In the genomic region with DNA sequence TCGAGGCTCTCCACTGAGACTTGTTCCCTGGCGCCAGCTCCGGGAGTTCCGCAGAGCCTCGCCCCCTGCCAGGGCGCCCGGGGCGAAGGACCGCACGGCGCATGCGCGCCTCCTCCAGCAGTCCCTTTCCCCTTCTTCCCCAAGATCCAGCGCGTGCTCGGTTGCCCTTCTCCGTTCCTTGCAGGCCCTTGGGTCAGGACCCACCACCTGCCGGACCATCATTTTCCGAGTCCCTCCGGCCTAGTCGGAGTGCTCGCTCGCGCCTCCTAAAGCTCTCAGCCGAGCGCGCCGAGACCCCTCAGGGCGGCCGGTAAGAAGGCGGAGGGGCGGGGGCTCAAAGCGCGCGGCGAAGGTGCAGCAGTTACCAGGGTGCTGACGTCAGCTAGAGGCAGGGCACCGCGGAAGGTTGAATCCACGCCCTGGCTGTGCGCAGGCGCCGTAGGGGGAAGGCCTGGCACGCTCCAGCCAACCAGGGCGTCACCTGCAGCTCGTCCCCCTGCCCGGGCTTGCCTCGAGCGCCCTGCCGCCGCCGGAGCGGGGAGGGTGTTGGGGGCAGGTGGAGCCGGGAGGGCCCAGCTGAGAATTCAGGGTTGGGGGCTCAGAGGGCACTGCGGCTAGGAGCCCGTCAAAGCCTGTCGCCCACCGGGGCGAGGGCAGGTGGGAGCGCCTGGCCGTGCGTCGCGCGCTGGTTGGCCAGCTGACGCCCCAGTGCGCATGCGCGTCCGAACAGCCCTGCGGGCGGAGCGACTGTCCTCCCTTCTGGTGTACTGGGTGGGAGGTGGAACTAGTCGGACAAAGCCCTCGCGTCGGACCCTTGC, we compare ENCODE assay signal across 8 cellular contexts. TPM values are rescaled to one million over a fixed set of nuclear protein-coding genes. Genes with fewer than 3 reads are reported as not detected.
DNase-seq lines count a peak whose midpoint lies in the region; ATAC-seq, FAIRE-seq and TF ChIP-seq lines count a peak whose summit lies in the region.

A gene with protein sequence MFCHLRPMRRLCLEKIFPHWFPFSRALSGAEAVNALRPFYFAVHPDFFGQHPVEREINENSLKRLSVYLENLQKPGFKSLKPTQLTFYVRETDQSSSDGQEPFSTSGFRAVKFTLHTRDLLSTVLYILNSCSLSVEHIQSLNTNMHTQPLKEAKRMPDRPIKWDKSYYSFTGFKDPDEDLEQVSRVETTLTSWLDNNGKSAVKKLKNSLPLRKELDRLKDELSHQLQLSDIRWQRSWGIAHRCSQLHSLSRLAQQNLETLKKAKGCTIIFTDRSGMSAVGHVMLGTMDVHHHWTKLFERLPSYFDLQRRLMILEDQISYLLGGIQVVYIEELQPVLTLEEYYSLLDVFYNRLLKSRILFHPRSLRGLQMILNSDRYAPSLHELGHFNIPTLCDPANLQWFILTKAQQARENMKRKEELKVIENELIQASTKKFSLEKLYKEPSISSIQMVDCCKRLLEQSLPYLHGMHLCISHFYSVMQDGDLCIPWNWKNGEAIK (plus strand): TSS at position 757 of the 818 bp plus-strand sequence. CDS start 16,017 bp downstream, outside the sequence.

- H3F3A ChIP-seq in Loucy (ENCODE audit: low read depth): no peaks in the 10 kb centered on the region

- peak within 1 kb of the TSS; percentile 94 for H3K4me3 Mint-ChIP-seq in nephron progenitor cell
- peak within 1 kb of the TSS; percentile 99 to 100 for H3K4me3 Mint-ChIP-seq in stimulated activated naive CD8-positive, alpha-beta T cell treated with anti-CD3 and anti-CD28 coated beads, Interleukin-15, amount 100 ng/mL, for 72 hours

- peak within 1 kb of the TSS; percentile 96 for H3K4me2 ChIP-seq in Loucy (ENCODE audit: low read depth, low read length, poor library complexity, severe bottlenecking)

- peak within 1 kb of the TSS; percentile 99 for H3K27ac Mint-ChIP-seq in nephron progenitor cell
- H3K27ac Mint-ChIP-seq in stimulated activated naive CD8-positive, alpha-beta T cell treated with anti-CD3 and anti-CD28 coated beads, Interleukin-15, amount 100 ng/mL, for 72 hours: peak within 1 kb of the TSS; percentile 97 to 98

- H3K79me2 ChIP-seq in Loucy (ENCODE audit: insufficient read depth, low read length): peaks cover 31% of the 10 kb centered on the region

- DNase-seq in ELF-1 (ENCODE audit: low read depth, low spot score) (peak; percentile 99), H54 (ENCODE audit: insufficient read length, low spot score) (peak; percentile 95), fibroblast of the aortic adventitia (ENCODE audit: low read depth) (peak; percentile 97), nephron progenitor cell (peak; percentile 99)
- DNase-seq in activated effector memory CD4-positive, alpha-beta T cell treated with Interleukin-2 at 50 U/mL for 16 hours: peak; percentile 98
- DNase-seq in stimulated activated naive CD8-positive, alpha-beta T cell treated with anti-CD3 and anti-CD28 coated beads, Interleukin-15, amount 100 ng/mL, for 72 hours: peak; percentile 99

- peak within 1 kb of the TSS; percentile 92 for H2AFZ ChIP-seq in Loucy (ENCODE audit: low read length)

- no peaks in the 10 kb centered on the region for H3K9me3 ChIP-seq in Loucy (ENCODE audit: insufficient read depth, low read depth, low read length)

- TF ChIP-seq POLR2A in H54 (IDR thresholded peaks at IDR 0.05; ENCODE audit: low read depth, low read length) (peak; percentile 71), Raji (IDR thresholded peaks at IDR 0.05; ENCODE audit: insufficient read depth, low read depth, low read length) (peak; percentile 83)

- H3K27me3 Mint-ChIP-seq in nephron progenitor cell (ENCODE audit: low read depth, poor library complexity): peaks cover 17% of the 10 kb centered on the region
- H3K27me3 Mint-ChIP-seq in stimulated activated naive CD8-positive, alpha-beta T cell treated with anti-CD3 and anti-CD28 coated beads, Interleukin-15, amount 100 ng/mL, for 72 hours: peaks cover 14% of the 10 kb centered on the region

- H3K9ac ChIP-seq in Loucy (ENCODE audit: low read depth, low read length, poor library complexity, severe bottlenecking): peak within 1 kb of the TSS; percentile 82

- peak; percentile 95 for FAIRE-seq in H54 (lab: Jason Lieb, UNC)

- no peaks in the 10 kb centered on the region for H3K27me3 ChIP-seq in Loucy (ENCODE audit: insufficient read depth, low read length, poor library complexity, severe bottlenecking)

- H3K4me3 ChIP-seq in Loucy (ENCODE audit: low read length, poor library complexity, severe bottlenecking) (peak within 1 kb of the TSS; percentile 93), fibroblast of the aortic adventitia (ENCODE audit: low read depth, low read length) (peak within 1 kb of the TSS; percentile 94)

- no peaks in the 10 kb centered on the region for H3K36me3 ChIP-seq in Loucy (ENCODE audit: insufficient read depth, low read length)

- peaks cover 17% of the 10 kb centered on the region for H3K36me3 Mint-ChIP-seq in nephron progenitor cell (ENCODE audit: low read depth)

- peaks cover 37% of the 10 kb centered on the region for H3K4me1 ChIP-seq in Loucy (ENCODE audit: insufficient read depth, low read length, poor library complexity, severe bottlenecking)

- TF ChIP-seq CTCF in Loucy (conservative IDR thresholded peaks at IDR 0.05; ENCODE audit: low read length) (no peak), fibroblast of the aortic adventitia (IDR thresholded peaks at IDR 0.05; ENCODE audit: insufficient read depth, low read length) (no peak), nephron progenitor cell (IDR thresholded peaks at IDR 0.05) (no peak)

- H3K4me1 Mint-ChIP-seq in nephron progenitor cell: peaks cover 31% of the 10 kb centered on the region
- peaks cover 27% of the 10 kb centered on the region for H3K4me1 Mint-ChIP-seq in stimulated activated naive CD8-positive, alpha-beta T cell treated with anti-CD3 and anti-CD28 coated beads, Interleukin-15, amount 100 ng/mL, for 72 hours

- H4K20me1 ChIP-seq in Loucy (ENCODE audit: insufficient read depth, low read length, poor library complexity, severe bottlenecking): peaks cover 18% of the 10 kb centered on the region

- no peaks in the 10 kb centered on the region for H3K9me2 ChIP-seq in Loucy (replicated peaks; ENCODE audit: low read depth, low read length)

- H3K9me3 Mint-ChIP-seq in nephron progenitor cell: peaks cover 3% of the 10 kb centered on the region
- no peaks in the 10 kb centered on the region for H3K9me3 Mint-ChIP-seq in stimulated activated naive CD8-positive, alpha-beta T cell treated with anti-CD3 and anti-CD28 coated beads, Interleukin-15, amount 100 ng/mL, for 72 hours

- peak; percentile 97 for ATAC-seq in stimulated activated naive CD8-positive, alpha-beta T cell treated with anti-CD3 and anti-CD28 coated beads, Interleukin-15, amount 100 ng/mL, for 72 hours

RNA-seq across cellular contexts. Expression of the gene that starts here (rescaled TPM):
- 13.2 and 33.3 TPM in 2 replicates for total RNA-seq in fibroblast of the aortic adventitia (ENCODE audit: low replicate concordance)

Comparison
In these comparisons a context has a peak if more than half of its experiments do, and no peak if none do; other contexts are left out.
1. Peak in every context shown above with its lines: DNase-seq, ATAC-seq and H3K4me3 ChIP-seq.